Comparison of ENCODE assay signal across 25 cellular contexts in genomic region chr2:6959751-6960150, GRCh38. TPM values are rescaled to one million over a fixed set of nuclear protein-coding genes. Genes with fewer than 3 reads are reported as not detected.
DNase-seq lines count a peak whose midpoint lies in the region; ATAC-seq and TF ChIP-seq lines count a peak whose summit lies in the region.
"Had no signal": no experiment of that assay in that cellular context is flagged by ENCODE, and none has a peak within 500 bp of the region (broad histone marks: within the 10 kb centered on the region; RNA-seq: fewer than 3 reads in every experiment).

No MANE protein-coding gene starts in this region.

- H3K36me3 ChIP-seq in uterus = no peaks in the 10 kb centered on the region
- H3K36me3 ChIP-seq: transverse colon had no signal

- H3K4me3 Mint-ChIP-seq in activated CD8-positive, alpha-beta memory T cell treated with anti-CD3 and anti-CD28 coated beads, Interleukin-2, amount 10 ng/mL, durations not matched to agents 7 days and 5 days = no peak overlapping the region
- H3K4me3 Mint-ChIP-seq in stimulated activated effector memory CD8-positive, alpha-beta T cell treated with anti-CD3 and anti-CD28 coated beads, Interleukin-12 subunit alpha, Interleukin-12 subunit beta, amount 100 ng/mL, for 72 hours = no peak overlapping the region
- H3K4me3 Mint-ChIP-seq: activated T-cell treated with anti-CD3 and anti-CD28 coated beads, Interleukin-2, amount 50 U/mL, for 4 hours; natural killer cell had no signal

- CTCF ChIA-PET in activated CD8-positive, alpha-beta memory T cell treated with anti-CD3 and anti-CD28 coated beads, Interleukin-2, amount 10 ng/mL, durations not matched to agents 7 days and 5 days (lab: Charles Lee) = no interaction called here

- ATAC-seq in activated CD8-positive, alpha-beta memory T cell treated with anti-CD3 and anti-CD28 coated beads, Interleukin-2, amount 10 ng/mL, durations not matched to agents 7 days and 5 days = no peak
- ATAC-seq in stimulated activated effector memory CD8-positive, alpha-beta T cell treated with anti-CD3 and anti-CD28 coated beads, Interleukin-12 subunit alpha, Interleukin-12 subunit beta, amount 100 ng/mL, for 72 hours = no peak
- ATAC-seq in sciatic nerve = no peak
- ATAC-seq: HCT116, natural killer cell had no signal

- no peak overlapping the region for H3K27ac Mint-ChIP-seq in activated CD8-positive, alpha-beta memory T cell treated with anti-CD3 and anti-CD28 coated beads, Interleukin-2, amount 10 ng/mL, durations not matched to agents 7 days and 5 days
- H3K27ac Mint-ChIP-seq in stimulated activated effector memory CD8-positive, alpha-beta T cell treated with anti-CD3 and anti-CD28 coated beads, Interleukin-12 subunit alpha, Interleukin-12 subunit beta, amount 100 ng/mL, for 72 hours = peak overlapping the region; percentile 24
- H3K27ac Mint-ChIP-seq: natural killer cell had no signal

- peaks cover 6 to 9% of the 10 kb centered on the region in 2 donors for H3K4me1 ChIP-seq in uterus

- H3K27ac ChIP-seq in uterus = peak overlapping the region; percentile 62 to 74
- H3K27ac ChIP-seq: hepatocyte had no signal

- DNase-seq in activated CD8-positive, alpha-beta memory T cell treated with anti-CD3 and anti-CD28 coated beads, Interleukin-2, amount 10 ng/mL, durations not matched to agents 7 days and 5 days = peak; percentile 12
- DNase-seq in activated CD8-positive, alpha-beta memory T cell treated with anti-CD3 and anti-CD28 coated beads, Interleukin-2, amount 50 U/mL, for 4 hours = no peak
- DNase-seq in islet precursor cell (peak; percentile 18), uterus (no peak), DMS114 treated with DMSO at 0.1 percent for 48 hours (lab: John Stamatoyannopoulos, UW; ENCODE audit: unreplicated experiment) (no peak), sciatic nerve (ENCODE audit: low spot score) (no peak), T-helper 9 cell (no peak)
- peak in 1 of 2 donors; percentile 42 for DNase-seq in stimulated activated effector memory CD8-positive, alpha-beta T cell treated with anti-CD3 and anti-CD28 coated beads, Interleukin-12 subunit alpha, Interleukin-12 subunit beta, amount 100 ng/mL, for 72 hours (ENCODE audit: low spot score in 2 of 2)
- DNase-seq: activated CD4-positive, alpha-beta T cell treated with anti-CD3 and anti-CD28 coated beads for 4 hours; activated gamma-delta T cell treated with Interleukin-2 at 50 U/mL for 16 hours; activated T-cell treated with anti-CD3 and anti-CD28 coated beads, Interleukin-2, amount 50 U/mL, for 4 hours; Calu3; DND-41; MV-4-11; natural killer cell; NCI-H146; NCI-H226; NCI-H748 treated with DMSO at 0.1 percent for 48 hours; nucleus accumbens; SIG-M5; stimulated activated naive CD4-positive, alpha-beta T cell treated with Interleukin-2 at 50 U/mL for 16 hours; transverse colon had no signal

- H3K4me3 ChIP-seq in uterus = no peak overlapping the region
- H3K4me3 ChIP-seq: hepatocyte, lung, transverse colon had no signal

- TF ChIP-seq CTCF in uterus (IDR thresholded peaks at IDR 0.05) = no peak

- no peak for TF ChIP-seq POLR2A in uterus (IDR thresholded peaks at IDR 0.05)

- H3K9me3 ChIP-seq in uterus = no peaks in the 10 kb centered on the region
- H3K9me3 ChIP-seq: transverse colon had no signal

- peaks cover 6% of the 10 kb centered on the region for H3K36me3 Mint-ChIP-seq in activated CD8-positive, alpha-beta memory T cell treated with anti-CD3 and anti-CD28 coated beads, Interleukin-2, amount 10 ng/mL, durations not matched to agents 7 days and 5 days
- no peaks in the 10 kb centered on the region for H3K36me3 Mint-ChIP-seq in stimulated activated effector memory CD8-positive, alpha-beta T cell treated with anti-CD3 and anti-CD28 coated beads, Interleukin-12 subunit alpha, Interleukin-12 subunit beta, amount 100 ng/mL, for 72 hours
- H3K36me3 Mint-ChIP-seq: natural killer cell had no signal

- peaks cover 5% of the 10 kb centered on the region for H3K4me1 Mint-ChIP-seq in activated CD8-positive, alpha-beta memory T cell treated with anti-CD3 and anti-CD28 coated beads, Interleukin-2, amount 10 ng/mL, durations not matched to agents 7 days and 5 days
- H3K4me1 Mint-ChIP-seq in stimulated activated effector memory CD8-positive, alpha-beta T cell treated with anti-CD3 and anti-CD28 coated beads, Interleukin-12 subunit alpha, Interleukin-12 subunit beta, amount 100 ng/mL, for 72 hours = peaks cover 41% of the 10 kb centered on the region

- intact Hi-C loops in uterus (cut with DNase I; ENCODE audit: low total_unique reads) = no loop called here
- intact Hi-C loops in sciatic nerve (cut with DNase I) = no loop called here

- H3K27me3 ChIP-seq in uterus = no peaks in the 10 kb centered on the region
- H3K27me3 ChIP-seq: hepatocyte, transverse colon had no signal

- no peaks in the 10 kb centered on the region for H3K9me3 Mint-ChIP-seq in activated CD8-positive, alpha-beta memory T cell treated with anti-CD3 and anti-CD28 coated beads, Interleukin-2, amount 10 ng/mL, durations not matched to agents 7 days and 5 days (ENCODE audit: low read depth)
- no peaks in the 10 kb centered on the region for H3K9me3 Mint-ChIP-seq in stimulated activated effector memory CD8-positive, alpha-beta T cell treated with anti-CD3 and anti-CD28 coated beads, Interleukin-12 subunit alpha, Interleukin-12 subunit beta, amount 100 ng/mL, for 72 hours
- H3K9me3 Mint-ChIP-seq: activated T-cell treated with anti-CD3 and anti-CD28 coated beads, Interleukin-2, amount 50 U/mL, for 4 hours had no signal

- no peaks in the 10 kb centered on the region for H3K27me3 Mint-ChIP-seq in activated CD8-positive, alpha-beta memory T cell treated with anti-CD3 and anti-CD28 coated beads, Interleukin-2, amount 10 ng/mL, durations not matched to agents 7 days and 5 days

RNA-seq across cellular contexts. Expression of gene RNF144A, which starts 42.5 kb away (rescaled TPM):
- total RNA-seq in activated CD8-positive, alpha-beta memory T cell treated with anti-CD3 and anti-CD28 coated beads, Interleukin-2, amount 10 ng/mL, durations not matched to agents 7 days and 5 days = 10 to 100 TPM; 20.0 to 35.5 TPM
- total RNA-seq in uterus (100 to 1,000 TPM in 1 of 4 donors, 10 to 100 TPM in 3; 22.5 to 103 (median 63.0) TPM), sciatic nerve (42.5 TPM)

Comparison
In these comparisons a context has a peak if more than half of its experiments do, and no peak if none do; other contexts are left out.
1. DNase-seq: peak in activated CD8-positive, alpha-beta memory T cell treated with anti-CD3 and anti-CD28 coated beads, Interleukin-2, amount 10 ng/mL, durations not matched to agents 7 days and 5 days (single experiment) and islet precursor cell (single experiment); none in activated CD8-positive, alpha-beta memory T cell treated with anti-CD3 and anti-CD28 coated beads, Interleukin-2, amount 50 U/mL, for 4 hours (single experiment), uterus (0 of 2), DMS114 treated with DMSO at 0.1 percent for 48 hours (single experiment), sciatic nerve (single experiment) and T-helper 9 cell (single experiment).